In genomic region chr17:31832748-31833147, GRCh38 we compare ENCODE assay signal across 30 cellular contexts.
"Had no signal": no experiment of that assay in that cellular context is flagged by ENCODE, and none has a peak within 500 bp of the region (broad histone marks: within the 10 kb centered on the region; RNA-seq: fewer than 3 reads in every experiment).

No MANE protein-coding gene starts in this region.

- DNase-seq: activated CD4-positive, alpha-beta memory T cell treated with anti-CD3 and anti-CD28 coated beads for 36 hours; activated CD4-positive, alpha-beta T cell treated with anti-CD3 and anti-CD28 coated beads for 36 hours; activated CD4-positive, alpha-beta T cell treated with anti-CD3 and anti-CD28 coated beads, Interleukin-2, amount 10 ng/mL, durations not matched to agents 24 days and 14 days; activated CD4-positive, CD25-positive, alpha-beta regulatory T cell; activated CD4-positive, CD25-positive, alpha-beta regulatory T cell treated with anti-CD3 and anti-CD28 coated beads, Interleukin-2, amount 50 U/mL, for 72 hours; activated CD8-positive, alpha-beta memory T cell treated with anti-CD3 and anti-CD28 coated beads for 24 hours; activated effector memory CD4-positive, alpha-beta T cell treated with Interleukin-2 at 50 U/mL for 16 hours; activated gamma-delta T cell treated with Interleukin-2 at 50 U/mL for 16 hours; activated naive CD4-positive, alpha-beta T cell treated with anti-CD3 and anti-CD28 coated beads, Interleukin-2, amount 50 U/mL, for 16 hours; activated naive CD4-positive, alpha-beta T cell treated with Interleukin-2 at 50 U/mL for 16 hours; activated T-cell treated with anti-CD3 and anti-CD28 coated beads, Interleukin-2, amount 50 U/mL, for 4 hours; amniotic stem cell; anterior cingulate cortex; brain microvascular endothelial cell; caudate nucleus; cortex of kidney; dermis blood vessel endothelial cell; effector CD4-positive, alpha-beta T cell; effector memory CD8-positive, alpha-beta T cell; erythroblast; foreskin keratinocyte; gastrocnemius medialis; glutamatergic neuron; heart left ventricle; T-helper 2 cell had no signal

- H3K4me3 ChIP-seq: esophagus muscularis mucosa, gastrocnemius medialis, heart left ventricle had no signal

- H3K4me1 ChIP-seq: foreskin keratinocyte, gastrocnemius medialis had no signal

- H3K36me3 ChIP-seq: brain microvascular endothelial cell, esophagus muscularis mucosa, gastrocnemius medialis, heart left ventricle had no signal

- ATAC-seq: activated CD4-positive, alpha-beta T cell treated with anti-CD3 and anti-CD28 coated beads for 36 hours; activated T-cell treated with anti-CD3 and anti-CD28 coated beads, Interleukin-2, amount 50 U/mL, for 4 hours; activated T-helper 17 cell treated with anti-CD3 and anti-CD28 coated beads, Interleukin-2, amount 50 U/mL, for 72 hours; effector memory CD8-positive, alpha-beta T cell; foreskin keratinocyte; gastrocnemius medialis; heart left ventricle had no signal

- H3K27ac ChIP-seq: brain microvascular endothelial cell, esophagus muscularis mucosa, foreskin keratinocyte, gastrocnemius medialis, heart left ventricle had no signal

- H3K27me3 ChIP-seq: brain microvascular endothelial cell, esophagus muscularis mucosa, foreskin keratinocyte, gastrocnemius medialis, heart left ventricle had no signal

- FAIRE-seq: astrocyte, bronchial epithelial cell, colon had no signal

- H3K9me3 ChIP-seq: esophagus muscularis mucosa, gastrocnemius medialis, heart left ventricle had no signal
